12 cellular contexts compared by ENCODE assay signal in genomic region chr12:133215724-133216123, GRCh38. TPM values are rescaled to one million over a fixed set of nuclear protein-coding genes. Genes with fewer than 3 reads are reported as not detected.
"Had no signal": no experiment of that assay in that cellular context is flagged by ENCODE, and none has a peak within 500 bp of the region (broad histone marks: within the 10 kb centered on the region; RNA-seq: fewer than 3 reads in every experiment).

No MANE protein-coding gene starts in this region.

- H3K4me1 Mint-ChIP-seq: GM23338, H9 had no signal

- H3K27ac ChIP-seq: GM23248 had no signal

- H3K4me2 ChIP-seq: GM23338 had no signal

- H3K27ac Mint-ChIP-seq: GM23338, H9, HFFc6 had no signal

- H3K4me3 ChIP-seq: GM23248, GM23338, HAP-1 had no signal

- FAIRE-seq: H1, H54 had no signal

- DNase-seq: GM23248, GOT3, H7, H9, HCEC 1CT, HFFc6 had no signal

- H3K4me1 ChIP-seq: HAP-1 had no signal

- ATAC-seq: GM23338, HCT116 had no signal

- H2AFZ ChIP-seq: GM23248, GM23338 had no signal

- H3K4me3 Mint-ChIP-seq: GM23338, H9, HFFc6 had no signal

- H3K9ac ChIP-seq: GM23248 had no signal

- H3K36me3 ChIP-seq: HAP-1 had no signal

RNA-seq across cellular contexts. Expression of gene ANHX, which starts 20.0 kb away (rescaled TPM):
- total RNA-seq: GM23248, GM23338, H1, H4, H7, H9, HFFc6 had no signal
- polyA plus RNA-seq: GM23248, GM23338, H1 had no signal
